In the genomic region with DNA sequence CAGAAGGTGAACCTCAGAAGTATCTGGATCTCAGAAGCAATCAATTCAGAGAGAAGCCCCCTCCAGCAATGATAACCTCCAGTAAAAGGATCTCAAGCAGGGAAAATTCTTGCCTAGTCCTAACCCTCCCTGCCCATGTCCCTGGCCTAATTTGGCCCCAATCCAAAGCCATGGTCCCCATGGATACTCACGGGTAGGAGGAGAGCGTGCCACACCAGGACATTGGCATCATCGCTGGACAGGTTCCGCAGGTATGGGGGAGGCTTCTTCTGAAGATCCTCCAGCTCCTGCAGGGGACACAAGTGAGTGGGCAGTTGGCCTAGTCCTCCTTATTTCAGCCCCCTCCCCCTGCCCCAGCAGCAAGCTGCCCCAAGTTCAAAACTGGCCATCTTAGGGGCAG, we compare ENCODE assay signal across 21 cellular contexts. TPM values are rescaled to one million over a fixed set of nuclear protein-coding genes. Genes with fewer than 3 reads are reported as not detected.
"Had no signal": no experiment of that assay in that cellular context is flagged by ENCODE, and none has a peak within 500 bp of the region (broad histone marks: within the 10 kb centered on the region; RNA-seq: fewer than 3 reads in every experiment).

No MANE protein-coding gene starts in this region.

- H3K36me3 ChIP-seq: uterus had no signal

- H3K27ac ChIP-seq: ascending aorta, right lobe of liver, tibial nerve, uterus had no signal

- H3K27me3 ChIP-seq: ascending aorta, right lobe of liver, tibial nerve, uterus had no signal

- H3K4me3 ChIP-seq: ascending aorta, lung, right lobe of liver, smooth muscle cell, tibial nerve, uterus had no signal

- H3K4me2 ChIP-seq: smooth muscle cell had no signal

- H3K27me3 Mint-ChIP-seq: activated CD8-positive, alpha-beta T cell treated with anti-CD3 and anti-CD28 coated beads for 36 hours had no signal

- H3K9me3 Mint-ChIP-seq: activated CD8-positive, alpha-beta T cell treated with anti-CD3 and anti-CD28 coated beads for 36 hours; endodermal cell; neural crest cell had no signal

- DNase-seq: activated CD4-positive, alpha-beta T cell treated with anti-CD3 and anti-CD28 coated beads for 4 hours; activated CD8-positive, alpha-beta memory T cell treated with anti-CD3 and anti-CD28 coated beads, Interleukin-2, amount 50 U/mL, for 4 hours; activated CD8-positive, alpha-beta T cell treated with anti-CD3 and anti-CD28 coated beads for 36 hours; activated gamma-delta T cell treated with Interleukin-2 at 50 U/mL for 16 hours; endodermal cell; erythroblast; islet precursor cell; midbrain; right lobe of liver; uterus had no signal

- H3K4me1 ChIP-seq: ascending aorta, uterus had no signal

- H3K27ac Mint-ChIP-seq: activated CD8-positive, alpha-beta T cell treated with anti-CD3 and anti-CD28 coated beads for 36 hours; endodermal cell had no signal

- H3K4me3 Mint-ChIP-seq: activated CD8-positive, alpha-beta T cell treated with anti-CD3 and anti-CD28 coated beads for 36 hours; endodermal cell; neural crest cell had no signal

- H3K9me3 ChIP-seq: ascending aorta, right lobe of liver, tibial nerve, uterus had no signal

- ATAC-seq: activated CD8-positive, alpha-beta T cell treated with anti-CD3 and anti-CD28 coated beads for 36 hours; right lobe of liver had no signal

RNA-seq across cellular contexts. Expression of gene SMTNL1, which starts 22.8 kb away (rescaled TPM):
- total RNA-seq: activated CD8-positive, alpha-beta T cell treated with anti-CD3 and anti-CD28 coated beads for 36 hours; ascending aorta; bronchial epithelial cell; chondrocyte; dermis microvascular lymphatic vessel endothelial cell; lung; neural crest cell; osteocyte; pulmonary artery endothelial cell; right lobe of liver; smooth muscle cell; T-helper 1 cell treated with Interleukin-12 subunit alpha and Interleukin-12 subunit beta and Interleukin-4 antibody, amounts not matched to agents 30 ng/mL and 1 ng/mL, for 36 hours; tibial nerve; uterus had no signal
- polyA plus RNA-seq: lung, smooth muscle cell had no signal

RNA-seq across cellular contexts. Expression of gene TIMM10, which starts 29.6 kb away (rescaled TPM):
- total RNA-seq: ascending aorta had no signal

RNA-seq across cellular contexts. Expression of gene SERPING1, which starts 37.3 kb away (rescaled TPM):
- total RNA-seq: activated CD8-positive, alpha-beta T cell treated with anti-CD3 and anti-CD28 coated beads for 36 hours; dermis microvascular lymphatic vessel endothelial cell; pulmonary artery endothelial cell had no signal
